27 cellular contexts compared by ENCODE assay signal in genomic region chr17:69220098-69220497, GRCh38.
"Had no signal": no experiment of that assay in that cellular context is flagged by ENCODE, and none has a peak within 500 bp of the region (broad histone marks: within the 10 kb centered on the region; RNA-seq: fewer than 3 reads in every experiment).

No MANE protein-coding gene starts in this region.

- DNase-seq: stimulated activated CD4-positive, alpha-beta T cell treated with anti-CD3 and anti-CD28 coated beads, Interleukin-2, amount 100 ng/mL, for 48 hours; stimulated activated CD4-positive, alpha-beta T cell treated with anti-CD3 and anti-CD28 coated beads, Interleukin-4, amount 100 ng/mL, for 1 hour; stimulated activated CD4-positive, alpha-beta T cell treated with anti-CD3 and anti-CD28 coated beads, Interleukin-4, amount 100 ng/mL, for 24 hours; stimulated activated CD4-positive, alpha-beta T cell treated with anti-CD3 and anti-CD28 coated beads, Interleukin-4, amount 100 ng/mL, for 4 hours; stimulated activated CD8-positive, alpha-beta memory T cell treated with anti-CD3 and anti-CD28 coated beads, Interleukin-4, amount 100 ng/mL, for 48 hours; stimulated activated naive B cell treated with anti-CD40 and anti-IgM and Interleukin-4, amounts not matched to agents 10 μg/mL and 1 μg/mL and 100 μg/mL, for 72 hours; stimulated activated naive CD4-positive, alpha-beta T cell; stimulated activated naive CD4-positive, alpha-beta T cell treated with Interleukin-2 at 50 U/mL for 16 hours; stimulated activated naive CD8-positive, alpha-beta T cell treated with anti-CD3 and anti-CD28 coated beads, Interleukin-15, amount 100 ng/mL, for 72 hours; stimulated activated naive CD8-positive, alpha-beta T cell treated with anti-CD3 and anti-CD28 coated beads, Interleukin-15, Interleukin-2, amounts not matched to agents 100 U/mL and 50 U/mL, for 24 hours; stomach; substantia nigra; testis; thyroid gland; tibial artery; transverse colon; trophoblast cell; upper lobe of left lung; upper lobe of right lung; uterus had no signal

- H3K4me1 ChIP-seq: stomach, suprapubic skin, testis, thyroid gland, tibial artery, transverse colon, upper lobe of left lung, upper lobe of right lung, uterus had no signal

- H3K4me3 ChIP-seq: stomach, suprapubic skin, testis, thoracic aorta, thyroid gland, tibial artery, tibial nerve, transverse colon, upper lobe of left lung, upper lobe of right lung, uterus, vagina had no signal

- H3K27me3 ChIP-seq: stomach, suprapubic skin, testis, thyroid gland, tibial artery, tibial nerve, transverse colon, upper lobe of left lung, upper lobe of right lung, uterus, vagina had no signal

- H3K27ac ChIP-seq: stomach, suprapubic skin, testis, thoracic aorta, thyroid gland, tibial artery, tibial nerve, transverse colon, upper lobe of left lung, upper lobe of right lung, uterus, vagina had no signal

- H3K36me3 ChIP-seq: thoracic aorta, thyroid gland, upper lobe of left lung, upper lobe of right lung, uterus had no signal

- FAIRE-seq: urothelium cell line had no signal

- ATAC-seq: stimulated activated effector memory CD8-positive, alpha-beta T cell treated with anti-CD3 and anti-CD28 coated beads, Interleukin-12 subunit alpha, Interleukin-12 subunit beta, amount 100 ng/mL, for 72 hours; stimulated activated memory B cell treated with anti-CD40 and anti-IgM and Interleukin-4, amounts not matched to agents 10 μg/mL and 1 μg/mL and 100 μg/mL, for 72 hours; stimulated activated naive B cell treated with anti-CD40 and anti-IgM and Interleukin-4, amounts not matched to agents 10 μg/mL and 1 μg/mL and 100 μg/mL, for 72 hours; stimulated activated naive CD8-positive, alpha-beta T cell treated with anti-CD3 and anti-CD28 coated beads, Interleukin-15, amount 100 ng/mL, for 72 hours; stimulated activated naive CD8-positive, alpha-beta T cell treated with anti-CD3 and anti-CD28 coated beads, Interleukin-15, Interleukin-2, amounts not matched to agents 100 U/mL and 50 U/mL, for 24 hours; upper lobe of right lung had no signal

- H3K9me3 ChIP-seq: stomach, suprapubic skin, testis, thoracic aorta, thyroid gland, tibial artery, tibial nerve, transverse colon, upper lobe of left lung, upper lobe of right lung, uterus, vagina had no signal
